Comparison of ENCODE assay signal across 8 cellular contexts in the genomic region with DNA sequence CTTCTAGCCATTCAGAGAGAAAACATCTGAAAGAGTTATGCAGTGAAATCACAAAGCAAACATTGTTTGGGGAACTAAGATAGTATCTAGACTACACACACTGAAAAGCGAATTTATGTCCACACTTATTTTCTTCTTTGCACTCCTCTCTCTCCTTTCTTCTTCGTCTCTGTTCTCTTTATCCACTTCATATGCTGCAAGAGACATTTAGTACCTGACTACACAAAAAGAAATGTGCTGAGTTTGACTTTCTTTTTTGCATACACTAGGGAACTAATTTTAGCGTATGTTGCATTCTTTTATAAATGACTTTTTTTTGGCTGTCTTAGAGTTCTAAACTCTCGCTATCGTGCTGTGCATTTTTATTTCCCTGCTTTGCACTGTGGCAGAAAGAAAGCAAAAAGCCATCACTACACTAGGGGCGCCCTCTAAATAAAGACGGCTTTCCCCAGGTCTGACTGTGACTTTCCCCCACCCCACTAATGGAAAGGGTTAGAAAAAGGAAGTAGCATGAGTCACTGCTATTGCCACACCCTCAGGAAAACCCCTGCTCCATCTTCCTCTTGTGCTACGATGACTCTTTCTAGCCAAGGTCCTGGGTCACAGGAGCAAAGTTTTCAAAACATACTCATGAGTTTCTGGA.
DNase-seq lines count a peak whose midpoint lies in the region; ATAC-seq and TF ChIP-seq lines count a peak whose summit lies in the region.

No MANE protein-coding gene starts in this region.

- peak; percentile 97 for ATAC-seq in activated CD4-positive, alpha-beta T cell treated with anti-CD3 and anti-CD28 coated beads for 36 hours
- ATAC-seq in mucosa of descending colon = peak; percentile 98

- no peak overlapping the region for H3K56ac ChIP-seq in H9 (ENCODE audit: insufficient read length, low read depth, low read length)

- H2BK15ac ChIP-seq in H9 (ENCODE audit: low read depth, low read length) = no peak overlapping the region

- CTCF ChIA-PET in activated CD4-positive, alpha-beta T cell treated with anti-CD3 and anti-CD28 coated beads for 36 hours (lab: Charles Lee) = interaction anchor here (0.7 to 1.8 kb wide), 15 partner anchors 9 to 177 kb away, joined by 3 to 7 read pairs (median 3); no protein-coding TSS in a partner anchor

- no peak overlapping the region for H2AFZ ChIP-seq in H9 (ENCODE audit: low read length)

- no peak overlapping the region for H3K4ac ChIP-seq in H9 (ENCODE audit: low read depth, low read length)

- no peak overlapping the region for H4K8ac ChIP-seq in H9 (replicated peaks; ENCODE audit: insufficient read length, low read depth, low read length)

- no peak overlapping the region for H4K5ac ChIP-seq in H9 (ENCODE audit: insufficient read length, low read depth, low read length)

- DNase-seq in H9 (no peak), M059J (ENCODE audit: low read depth) (peak; percentile 98), mucosa of descending colon (peak in 1 of 3 donors; percentile 60), NCI-H510A (lab: John Stamatoyannopoulos, UW) (no peak)
- peak; percentile 85 for DNase-seq in activated CD4-positive, alpha-beta T cell treated with anti-CD3 and anti-CD28 coated beads for 36 hours
- DNase-seq in stimulated activated naive CD4-positive, alpha-beta T cell treated with Interleukin-2 at 50 U/mL for 16 hours (lab: John Stamatoyannopoulos, UW) = peak; percentile 75

- no peak overlapping the region for H2BK12ac ChIP-seq in H9 (ENCODE audit: insufficient read length, low read depth, low read length)

- no peaks in the 10 kb centered on the region for H3K23me2 ChIP-seq in H9 (ENCODE audit: insufficient read length, low read depth, low read length, poor library complexity, severe bottlenecking)

- H3K9ac ChIP-seq in H9 (ENCODE audit: extremely low read depth, insufficient read length, low read length) (no peak overlapping the region), duodenal mucosa (ENCODE audit: low read depth in 1 of 2, low read length in 2 of 2) (no peak overlapping the region)

- H4K20me1 ChIP-seq in H9 (ENCODE audit: control insufficient read depth, insufficient read depth, insufficient read length) = no peaks in the 10 kb centered on the region

- no peak overlapping the region for H2BK120ac ChIP-seq in H9 (ENCODE audit: low read depth, low read length, poor library complexity, severe bottlenecking)

- no peak overlapping the region for H3T11ph ChIP-seq in H9 (ENCODE audit: low read length)

- H3K36me3 ChIP-seq in duodenal mucosa (ENCODE audit: control insufficient read depth in 1 of 2, insufficient read depth in 2 of 2, low read length in 2 of 2) (no peaks in the 10 kb centered on the region), mucosa of descending colon (ENCODE audit: low read depth) (no peaks in the 10 kb centered on the region)

- no peak overlapping the region for H3K4me3 Mint-ChIP-seq in H9
- peak overlapping the region; percentile 64 for H3K4me3 Mint-ChIP-seq in activated CD4-positive, alpha-beta T cell treated with anti-CD3 and anti-CD28 coated beads for 36 hours

- peaks cover 9 to 20% of the 10 kb centered on the region in 2 experiments for H3K9me3 Mint-ChIP-seq in H9
- peaks cover 23% of the 10 kb centered on the region for H3K9me3 Mint-ChIP-seq in activated CD4-positive, alpha-beta T cell treated with anti-CD3 and anti-CD28 coated beads for 36 hours (ENCODE audit: low read depth)

- peak; percentile 41; the same call in 1 of the 3 replicates for TF ChIP-seq CTCF in H9 (conservative IDR thresholded peaks at IDR 0.05)
- TF ChIP-seq CTCF in mucosa of descending colon (IDR thresholded peaks at IDR 0.05) = no peak

- no peak overlapping the region for H2AK5ac ChIP-seq in H9 (ENCODE audit: insufficient read length, low read length)

- no peak overlapping the region for H3K4me2 ChIP-seq in H9 (ENCODE audit: insufficient read depth, insufficient read length, low read length)

- no peaks in the 10 kb centered on the region for H3K9me3 ChIP-seq in H9 (ENCODE audit: control insufficient read depth, low read depth, low read length)
- H3K9me3 ChIP-seq in duodenal mucosa (ENCODE audit: control insufficient read depth in 1 of 2, low read length in 2 of 2) = peaks cover 0 to 4% of the 10 kb centered on the region in 2 donors
- peaks cover 8% of the 10 kb centered on the region for H3K9me3 ChIP-seq in mucosa of descending colon

- H3K18ac ChIP-seq in H9 (ENCODE audit: insufficient read length, low read depth, low read length) = no peak overlapping the region

- H3K4me1 ChIP-seq in H9 (ENCODE audit: insufficient read depth, low read length) (no peaks in the 10 kb centered on the region; the same call in 1 of the 2 replicates), duodenal mucosa (ENCODE audit: control insufficient read depth in 1 of 2, insufficient read depth in 2 of 2, low read length in 2 of 2) (peaks cover 0 to 19% of the 10 kb centered on the region in 2 donors), mucosa of descending colon (ENCODE audit: low read depth) (no peaks in the 10 kb centered on the region)

- no peaks in the 10 kb centered on the region for H3K27me3 Mint-ChIP-seq in H9 (ENCODE audit: low read depth)
- peaks cover 2% of the 10 kb centered on the region for H3K27me3 Mint-ChIP-seq in activated CD4-positive, alpha-beta T cell treated with anti-CD3 and anti-CD28 coated beads for 36 hours

- intact Hi-C loops in activated CD4-positive, alpha-beta T cell treated with anti-CD3 and anti-CD28 coated beads for 36 hours (cut with DNase I, micrococcal nuclease) = loop anchor here (1.0 to 10.0 kb wide), 10 partner anchors 12 to 461 kb away; partner anchors contain the start of gene BACH1 (in 1 of the 2)
- intact Hi-C loops in mucosa of descending colon (cut with DNase I, micrococcal nuclease) = no loop called here

- H3K14ac ChIP-seq in H9 (ENCODE audit: insufficient read depth, low read length) = no peak overlapping the region

- H2BK5ac ChIP-seq in H9 (ENCODE audit: insufficient read length, low read length) = no peak overlapping the region

- H3K23ac ChIP-seq in H9 (ENCODE audit: insufficient read length, low read depth, low read length) = no peak overlapping the region

- WGBS in H9 (ENCODE audit: extremely low coverage, insufficient read length, low lambda C conversion rate) = no CpG with 5 or more reads among the region's 8 CpGs

- H3K79me2 ChIP-seq in H9 (ENCODE audit: insufficient read depth, low read length) = no peaks in the 10 kb centered on the region

- H2BK20ac ChIP-seq in H9 (ENCODE audit: low read depth, low read length, poor library complexity, severe bottlenecking) = no peak overlapping the region

- H3K27me3 ChIP-seq in H9 (ENCODE audit: insufficient read depth, low read length) (no peaks in the 10 kb centered on the region), duodenal mucosa (ENCODE audit: control insufficient read depth in 1 of 2, insufficient read depth in 2 of 2, low read length in 2 of 2) (no peaks in the 10 kb centered on the region)

- H4K91ac ChIP-seq in H9 (ENCODE audit: insufficient read length, low read depth, low read length) = no peak overlapping the region

- H3K4me3 ChIP-seq in GM08714 (ENCODE audit: low read length) (peak overlapping the region; percentile 37), duodenal mucosa (ENCODE audit: low read depth in 1 of 2, low read length in 2 of 2) (peak overlapping the region; percentile 28 to 38), mucosa of descending colon (no peak overlapping the region)

- POLR2A ChIA-PET in activated CD4-positive, alpha-beta T cell treated with anti-CD3 and anti-CD28 coated beads for 36 hours (lab: Charles Lee) = no interaction called here

- H3K36me3 Mint-ChIP-seq in H9 (ENCODE audit: insufficient read depth in 1 of 3, low read depth in 3 of 3) = peaks cover 10 to 18% (median 17%) of the 10 kb centered on the region in 3 experiments
- peaks cover 18% of the 10 kb centered on the region for H3K36me3 Mint-ChIP-seq in activated CD4-positive, alpha-beta T cell treated with anti-CD3 and anti-CD28 coated beads for 36 hours (ENCODE audit: low read depth)

- peaks cover 19 to 30% of the 10 kb centered on the region in 2 experiments for H3K4me1 Mint-ChIP-seq in H9
- H3K4me1 Mint-ChIP-seq in activated CD4-positive, alpha-beta T cell treated with anti-CD3 and anti-CD28 coated beads for 36 hours = peaks cover 34% of the 10 kb centered on the region

- H3K79me1 ChIP-seq in H9 (ENCODE audit: insufficient read depth, low read depth, low read length, poor library complexity, severe bottlenecking) = no peaks in the 10 kb centered on the region

- H3K27ac ChIP-seq in H9 (ENCODE audit: insufficient read length, low read depth, low read length) (no peak overlapping the region), duodenal mucosa (ENCODE audit: low read depth, low read length) (peak overlapping the region; percentile 45)

- H3K27ac Mint-ChIP-seq in H9 = no peak overlapping the region
- H3K27ac Mint-ChIP-seq in activated CD4-positive, alpha-beta T cell treated with anti-CD3 and anti-CD28 coated beads for 36 hours = peak overlapping the region; percentile 93

Comparison
In these comparisons a context has a peak if more than half of its experiments do, and no peak if none do; other contexts are left out.
1. DNase-seq: peak in M059J (single experiment), activated CD4-positive, alpha-beta T cell treated with anti-CD3 and anti-CD28 coated beads for 36 hours (single experiment) and stimulated activated naive CD4-positive, alpha-beta T cell treated with Interleukin-2 at 50 U/mL for 16 hours (single experiment); none in H9 (single experiment) and NCI-H510A (single experiment).
2. intact Hi-C loops: an anchor here in activated CD4-positive, alpha-beta T cell treated with anti-CD3 and anti-CD28 coated beads for 36 hours (1.0 to 10.0 kb wide); none called in mucosa of descending colon.